28 cellular contexts compared by ENCODE assay signal in the genomic region with DNA sequence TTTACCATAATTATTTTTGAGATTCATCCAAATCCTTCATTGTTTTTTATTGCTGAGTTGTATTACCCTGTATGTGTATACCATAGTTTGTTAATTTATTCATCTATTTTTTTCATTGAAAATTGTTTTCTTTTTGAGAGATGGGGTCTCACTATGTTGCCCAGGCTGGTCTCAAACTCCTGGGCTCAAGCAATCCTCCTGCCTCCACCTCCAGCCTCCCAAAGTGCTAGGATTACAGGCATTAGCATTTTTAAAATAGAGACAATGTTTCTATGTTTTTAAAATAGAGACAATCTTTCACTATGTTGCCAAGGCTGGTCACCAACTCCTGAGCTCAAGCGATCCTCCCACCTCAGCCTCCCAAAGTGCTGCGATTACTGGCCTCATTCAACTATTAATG. TPM values are rescaled to one million over a fixed set of nuclear protein-coding genes. Genes with fewer than 3 reads are reported as not detected.
"Had no signal": no experiment of that assay in that cellular context is flagged by ENCODE, and none has a peak within 500 bp of the region (broad histone marks: within the 10 kb centered on the region; RNA-seq: fewer than 3 reads in every experiment).

No MANE protein-coding gene starts in this region.

- H3K36me3 ChIP-seq: colonic mucosa, esophagus muscularis mucosa, esophagus squamous epithelium, gastrocnemius medialis, gastroesophageal sphincter, heart left ventricle, heart right ventricle had no signal

- H3K27ac ChIP-seq: colonic mucosa, coronary artery, dorsolateral prefrontal cortex, epithelial cell of prostate, esophagus muscularis mucosa, esophagus squamous epithelium, foreskin keratinocyte, gastrocnemius medialis, gastroesophageal sphincter, heart left ventricle, heart right ventricle had no signal

- FAIRE-seq: colon, endometrium, endothelial cell of umbilical vein, frontal cortex had no signal

- H3K27me3 ChIP-seq: colonic mucosa, esophagus muscularis mucosa, esophagus squamous epithelium, foreskin keratinocyte, gastrocnemius medialis, gastroesophageal sphincter, heart left ventricle, heart right ventricle had no signal

- ATAC-seq: effector memory CD8-positive, alpha-beta T cell; esophagus mucosa; foreskin keratinocyte; gastrocnemius medialis; gastroesophageal sphincter; heart left ventricle; heart right ventricle had no signal

- H3K4me1 ChIP-seq: colonic mucosa, foreskin keratinocyte had no signal

- H3K4me1 Mint-ChIP-seq: endodermal cell had no signal

- H3K9me3 ChIP-seq: colonic mucosa, esophagus muscularis mucosa, esophagus squamous epithelium, gastrocnemius medialis, gastroesophageal sphincter, heart left ventricle, heart right ventricle had no signal

- H3K27me3 Mint-ChIP-seq: dendritic cell treated with granulocyte-macrophage colony-stimulating factor and Interleukin-4, amounts not matched to agents 40 ng/mL and 50 ng/mL, for 4 days; effector memory CD8-positive, alpha-beta T cell had no signal

- H3K4me3 Mint-ChIP-seq: dendritic cell treated with granulocyte-macrophage colony-stimulating factor and Interleukin-4, amounts not matched to agents 40 ng/mL and 50 ng/mL, for 4 days; effector memory CD8-positive, alpha-beta T cell; endodermal cell had no signal

- H3K9me3 Mint-ChIP-seq: dendritic cell treated with granulocyte-macrophage colony-stimulating factor and Interleukin-4, amounts not matched to agents 40 ng/mL and 50 ng/mL, for 4 days; effector memory CD8-positive, alpha-beta T cell had no signal

- H3K27ac Mint-ChIP-seq: dendritic cell treated with granulocyte-macrophage colony-stimulating factor and Interleukin-4, amounts not matched to agents 40 ng/mL and 50 ng/mL, for 4 days; effector memory CD8-positive, alpha-beta T cell; endodermal cell had no signal

- DNase-seq: colonic mucosa; cortex of kidney; dermis blood vessel endothelial cell; dorsolateral prefrontal cortex; effector CD4-positive, alpha-beta T cell; effector CD8-positive, alpha-beta T cell; effector memory CD4-positive, alpha-beta T cell; effector memory CD8-positive, alpha-beta T cell; endodermal cell; esophagus squamous epithelium; foreskin fibroblast; foreskin keratinocyte; foreskin melanocyte; gastrocnemius medialis; head of caudate nucleus; heart left ventricle; heart right ventricle had no signal

- H3K4me3 ChIP-seq: colonic mucosa, coronary artery, dorsolateral prefrontal cortex, esophagus muscularis mucosa, esophagus squamous epithelium, gastrocnemius medialis, gastroesophageal sphincter, heart left ventricle, heart right ventricle had no signal

RNA-seq across cellular contexts. Expression of a gene that starts 39.1 kb away (rescaled TPM):
- total RNA-seq: fibroblast of villous mesenchyme had no signal
